Comparison of ENCODE assay signal across 31 cellular contexts in genomic region chr14:82661258-82661657, GRCh38.
DNase-seq lines count a peak whose midpoint lies in the region; ATAC-seq, FAIRE-seq and TF ChIP-seq lines count a peak whose summit lies in the region.
"Had no signal": no experiment of that assay in that cellular context is flagged by ENCODE, and none has a peak within 500 bp of the region (broad histone marks: within the 10 kb centered on the region; RNA-seq: fewer than 3 reads in every experiment).

No MANE protein-coding gene starts in this region.

- in situ Hi-C loops in HepG2 (cut with HindIII; ENCODE audit: extremely low pct_ligation_motif_present, low pct_unique_long_range_greater_than_20kb): no loop called here

- no peaks in the 10 kb centered on the region for H3K79me2 ChIP-seq in HepG2 (ENCODE audit: insufficient read depth, low read length)
- no peaks in the 10 kb centered on the region for H3K79me2 ChIP-seq in neural cell (replicated peaks; ENCODE audit: insufficient read depth, low read length)

- H3F3A ChIP-seq in neural cell (ENCODE audit: insufficient read depth, low read length, poor library complexity, severe bottlenecking): no peaks in the 10 kb centered on the region

- no peak for ATAC-seq in HepG2
- ATAC-seq in right lobe of liver: no peak
- no peak for ATAC-seq in GM19351 (IDR thresholded peaks at IDR 0.05; ENCODE audit: unreplicated experiment)
- ATAC-seq: A549; CD8-positive, alpha-beta T cell had no signal

- WGBS in HepG2 (ENCODE audit: low lambda C conversion rate): 0% methylated on average over 2 of the region's 2 CpGs
- 45% methylated on average over 2 of the region's 2 CpGs for WGBS in right lobe of liver (ENCODE audit: insufficient coverage, low coverage, low lambda C conversion rate, missing lambda C conversion rate)

- H3K4me3 ChIP-seq in HepG2 (replicated peaks in 1 of 3; ENCODE audit: insufficient read depth in 1 of 3, low read depth in 2 of 3, low read length in 3 of 3) (no peak overlapping the region), right lobe of liver (no peak overlapping the region), neural cell (ENCODE audit: low read length) (peak overlapping the region; percentile 27)
- H3K4me3 ChIP-seq: A549; BLaER1; BLaER1 treated with 17β-estradiol and CSF1 and Interleukin-3, amounts not matched to agents 10 nM and 100 nM had no signal

- H3K36me3 ChIP-seq in HepG2 (replicated peaks in 1 of 2; ENCODE audit: control insufficient read depth in 1 of 2, insufficient read depth in 2 of 2, low read length in 2 of 2) (no peaks in the 10 kb centered on the region), right lobe of liver (no peaks in the 10 kb centered on the region), neural cell (ENCODE audit: insufficient read depth, low read length) (no peaks in the 10 kb centered on the region)
- H3K36me3 ChIP-seq: BE2C; BLaER1; BLaER1 treated with 17β-estradiol and CSF1 and Interleukin-3, amounts not matched to agents 10 nM and 100 nM had no signal

- H3K9ac ChIP-seq in HepG2 (ENCODE audit: insufficient read depth, low read depth, low read length): no peak overlapping the region
- H3K9ac ChIP-seq in neural cell (ENCODE audit: low read length): no peak overlapping the region
- H3K9ac ChIP-seq: BLaER1; BLaER1 treated with 17β-estradiol and CSF1 and Interleukin-3, amounts not matched to agents 10 nM and 100 nM had no signal

- no peak for DNase-seq in HepG2 (ENCODE audit: low spot score)
- no peak for DNase-seq in right lobe of liver
- DNase-seq: 8988T; ACHN; AML-193; BE2C; C1 segment of cervical spinal cord; Caco-2; Calu3; CD4-positive, alpha-beta memory T cell; CD4-positive, alpha-beta T cell; CD4-positive, CD25-positive, alpha-beta regulatory T cell; CD8-positive, alpha-beta memory T cell; CD8-positive, alpha-beta T cell; COR-L47; DMS 273 treated with DMSO at 0.1 percent for 48 hours; DMS153; DMS53; DMS79; DMS79 treated with DMSO at 0.1 percent for 48 hours; DND-41; EL had no signal

- TF ChIP-seq RAD21 in HepG2 (CRISPR knock-in tag; IDR thresholded peaks at IDR 0.05) (no peak), neural cell (conservative IDR thresholded peaks at IDR 0.05) (no peak)

- BruUV-seq in HepG2 (replicated peaks; lab: Mats Ljungman, UMichigan): no TSS peak

- CTCF ChIA-PET in HepG2 (lab: Yijun Ruan, JAX; ENCODE audit: low intra/inter-chr PET ratio, low total read pairs): no interaction called here

- H3K4me1 ChIP-seq in HepG2 (ENCODE audit: insufficient read depth, low read length) (no peaks in the 10 kb centered on the region), right lobe of liver (no peaks in the 10 kb centered on the region)
- H3K4me1 ChIP-seq: A549; BE2C; BLaER1; BLaER1 treated with 17β-estradiol and CSF1 and Interleukin-3, amounts not matched to agents 10 nM and 100 nM; Caco-2 had no signal

- TF ChIP-seq CTCF in HepG2 (CRISPR knock-in tag; IDR thresholded peaks at IDR 0.05) (no peak), right lobe of liver (IDR thresholded peaks at IDR 0.05) (no peak), neural cell (IDR thresholded peaks at IDR 0.05; ENCODE audit: poor library complexity, severe bottlenecking) (no peak)

- H3K4me2 ChIP-seq in HepG2 (ENCODE audit: low read depth, low read length): no peak overlapping the region
- H3K4me2 ChIP-seq in neural cell (ENCODE audit: low read length): peak overlapping the region; percentile 29
- H3K4me2 ChIP-seq: A549; BLaER1; BLaER1 treated with 17β-estradiol and CSF1 and Interleukin-3, amounts not matched to agents 10 nM and 100 nM had no signal

- H3K27me3 ChIP-seq in HepG2 (ENCODE audit: control insufficient read depth in 1 of 2, insufficient read depth in 2 of 2, low read length in 2 of 2): no peaks in the 10 kb centered on the region
- no peaks in the 10 kb centered on the region for H3K27me3 ChIP-seq in right lobe of liver
- H3K27me3 ChIP-seq in neural cell (ENCODE audit: insufficient read depth, low read depth, low read length): no peaks in the 10 kb centered on the region
- H3K27me3 ChIP-seq: BE2C; BLaER1; BLaER1 treated with 17β-estradiol and CSF1 and Interleukin-3, amounts not matched to agents 10 nM and 100 nM had no signal

- H3K9me2 ChIP-seq in neural cell (ENCODE audit: insufficient read depth, low read length): no peaks in the 10 kb centered on the region

- intact Hi-C loops in HepG2 (cut with micrococcal nuclease; ENCODE audit: unreplicated experiment): no loop called here
- intact Hi-C loops in right lobe of liver (cut with DNase I): no loop called here

- FAIRE-seq in HepG2 (lab: Jason Lieb, UNC): no peak
- FAIRE-seq: A204.1, A549, D721Med had no signal

- TF ChIP-seq POLR2A in HepG2 (IDR thresholded peaks at IDR 0.05; ENCODE audit: insufficient read depth in 1 of 2, low read depth in 2 of 2, low read length in 2 of 2) (no peak), right lobe of liver (IDR thresholded peaks at IDR 0.05) (no peak)

- H4K20me1 ChIP-seq in HepG2 (ENCODE audit: insufficient read depth, low read length) (no peaks in the 10 kb centered on the region), neural cell (ENCODE audit: insufficient read depth) (no peaks in the 10 kb centered on the region)
- H4K20me1 ChIP-seq: BLaER1; BLaER1 treated with 17β-estradiol and CSF1 and Interleukin-3, amounts not matched to agents 10 nM and 100 nM had no signal

- no peak overlapping the region for H2AFZ ChIP-seq in HepG2 (ENCODE audit: low read length)
- H2AFZ ChIP-seq in neural cell (ENCODE audit: low read depth, low read length): no peak overlapping the region

- peaks cover 51% of the 10 kb centered on the region for H3K9me3 ChIP-seq in HepG2 (ENCODE audit: low read length)
- no peaks in the 10 kb centered on the region for H3K9me3 ChIP-seq in right lobe of liver
- no peaks in the 10 kb centered on the region for H3K9me3 ChIP-seq in neural cell (ENCODE audit: low read length)
- H3K9me3 ChIP-seq: A549; BE2C; BLaER1; BLaER1 treated with 17β-estradiol and CSF1 and Interleukin-3, amounts not matched to agents 10 nM and 100 nM; Caco-2 had no signal

- no peak for TF ChIP-seq EP300 in HepG2 (IDR thresholded peaks at IDR 0.05; ENCODE audit: low read depth in 2 of 2, low read length in 2 of 2)
- TF ChIP-seq EP300 in HepG2 (CRISPR knock-in tag; IDR thresholded peaks at IDR 0.05; ENCODE audit: borderline replicate concordance): no peak
- TF ChIP-seq EP300 in neural cell (conservative IDR thresholded peaks at IDR 0.05; ENCODE audit: poor library complexity, severe bottlenecking): peak; percentile 90

- POLR2A ChIA-PET in HepG2 (lab: Yijun Ruan, JAX): no interaction called here

- H3K27ac ChIP-seq in HepG2 (ENCODE audit: extremely low read length, insufficient read depth, low read length) (no peak overlapping the region), right lobe of liver (no peak overlapping the region), neural cell (ENCODE audit: low read length) (peak overlapping the region; percentile 57)
- H3K27ac ChIP-seq: 22Rv1; A549; BLaER1; BLaER1 treated with 17β-estradiol and CSF1 and Interleukin-3, amounts not matched to agents 10 nM and 100 nM; C4-2B had no signal

TF ChIP-seq in HepG2, 621 proteins besides CTCF, POLR2A, EP300 and RAD21:
- TF ChIP-seq SNAI1 (CRISPR knock-in tag; IDR thresholded peaks at IDR 0.05; ENCODE audit: borderline replicate concordance) (no peak), MAFK (conservative IDR thresholded peaks at IDR 0.05 in 1 of 2, IDR thresholded peaks at IDR 0.05 in 1 of 2; ENCODE audit: low read length in 2 of 2) (peak in 1 of 2 experiments; percentile 54; a peak in 2 of 4 replicates), MAFF (IDR thresholded peaks at IDR 0.05; ENCODE audit: low read depth, low read length) (peak; percentile 5; the same call in 1 of the 2 replicates), HCFC1 (IDR thresholded peaks at IDR 0.05; ENCODE audit: low read depth, low read length) (no peak)

TF ChIP-seq in neural cell, 6 proteins besides CTCF, POLR2A, EP300 and RAD21:
- no peak for TF ChIP-seq SMC3 (conservative IDR thresholded peaks at IDR 0.05; ENCODE audit: poor library complexity)
- no peak for TF ChIP-seq TAF1 (IDR thresholded peaks at IDR 0.05; ENCODE audit: low read depth)
- no peak for TF ChIP-seq EZH2 (IDR thresholded peaks at IDR 0.05; ENCODE audit: borderline replicate concordance, insufficient read depth, low read length, poor library complexity, severe bottlenecking)
- TF ChIP-seq POLR2AphosphoS5 (IDR thresholded peaks at IDR 0.05): peak; percentile 61
- no peak for TF ChIP-seq MXI1 (conservative IDR thresholded peaks at IDR 0.05; ENCODE audit: poor library complexity, severe bottlenecking)
- no peak for TF ChIP-seq REST (IDR thresholded peaks at IDR 0.05; ENCODE audit: borderline replicate concordance)
